In the genomic region with DNA sequence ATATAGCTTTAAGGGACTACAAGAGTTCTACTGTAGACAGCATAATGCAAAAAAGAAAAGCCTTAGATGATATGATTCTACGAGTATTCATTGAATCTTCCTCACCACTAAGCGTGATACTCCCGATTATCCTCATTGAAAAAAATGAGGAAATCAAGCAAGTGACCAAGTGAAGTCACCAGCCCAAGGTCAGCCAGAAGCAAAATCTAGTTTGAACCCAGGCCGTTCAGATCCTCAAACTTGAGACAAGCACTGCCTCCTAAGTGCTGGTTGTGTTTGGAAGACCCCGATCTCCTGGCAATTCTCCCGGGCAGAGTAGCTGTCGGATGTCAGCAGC, we compare ENCODE assay signal across 8 cellular contexts. TPM values are rescaled to one million over a fixed set of nuclear protein-coding genes. Genes with fewer than 3 reads are reported as not detected.
DNase-seq lines count a peak whose midpoint lies in the region; ATAC-seq, FAIRE-seq and TF ChIP-seq lines count a peak whose summit lies in the region.

No MANE protein-coding gene starts in this region.

- no peaks in the 10 kb centered on the region for H3K36me3 ChIP-seq in H7 (replicated peaks; ENCODE audit: control insufficient read depth, insufficient read depth, low read length)
- no peaks in the 10 kb centered on the region for H3K36me3 ChIP-seq in iPS DF 6.9 (ENCODE audit: control insufficient read depth, insufficient read depth, low read length)
- peaks cover 2% of the 10 kb centered on the region in 2 donors for H3K36me3 ChIP-seq in small intestine (ENCODE audit: control insufficient read depth in 2 of 2, insufficient read depth in 2 of 2, low read length in 2 of 2)

- H3K27ac Mint-ChIP-seq in WTC11 = peak overlapping the region; percentile 70

- CTCF ChIA-PET in WTC11 (lab: Charles Lee) = no interaction called here

- H3K4me3 Mint-ChIP-seq in WTC11 = peak overlapping the region; percentile 93

- no peaks in the 10 kb centered on the region for H3K9me3 ChIP-seq in iPS DF 6.9 (ENCODE audit: control insufficient read depth, insufficient read depth, low read length)
- H3K9me3 ChIP-seq in small intestine (ENCODE audit: control insufficient read depth, low read depth) = no peaks in the 10 kb centered on the region

- no peak overlapping the region for H3K27ac ChIP-seq in iPS DF 6.9 (ENCODE audit: low read length)
- peak overlapping the region; percentile 48 to 90 for H3K27ac ChIP-seq in small intestine (ENCODE audit: low read depth in 1 of 2, low read length in 1 of 2)

- DNase-seq in H7 (no peak), WTC11 (ENCODE audit: low spot score) (no peak), iPS DF 6.9 (ENCODE audit: low read depth, low spot score) (no peak), small intestine (no peak), cerebellar nuclear complex (lab: John Stamatoyannopoulos, UW) (no peak), middle frontal gyrus (ENCODE audit: extremely low spot score, low spot score) (no peak), DMS79 treated with DMSO at 0.1 percent for 48 hours (lab: John Stamatoyannopoulos, UW) (no peak), NCI-H2081 treated with DMSO at 0.1 percent for 48 hours (lab: John Stamatoyannopoulos, UW) (no peak)

- H3K9me3 Mint-ChIP-seq in WTC11 = no peaks in the 10 kb centered on the region

- POLR2A ChIA-PET in WTC11 (lab: Charles Lee) = no interaction called here

- H3K4me1 ChIP-seq in iPS DF 6.9 (ENCODE audit: control insufficient read depth, insufficient read depth, low read length) = 0 out of 2 replicates have a peak, but pooled peaks cover under 1% of the 10 kb centered on the region
- H3K4me1 ChIP-seq in small intestine (ENCODE audit: control insufficient read depth in 2 of 2, insufficient read depth in 1 of 2, low read depth in 1 of 2, low read length in 1 of 2) = peaks cover 0 to 4% of the 10 kb centered on the region in 2 donors

- ATAC-seq in WTC11 = no peak

- FAIRE-seq in small intestine (lab: Jason Lieb, UNC) = no peak

- peak overlapping the region; percentile 76 for H3K4me3 ChIP-seq in H7 (ENCODE audit: insufficient read depth, low read depth, low read length)
- H3K4me3 ChIP-seq in iPS DF 6.9 (ENCODE audit: low read length) = peak overlapping the region; percentile 72; the same call in 1 of the 2 replicates
- H3K4me3 ChIP-seq in small intestine (ENCODE audit: low read depth in 1 of 2, low read length in 2 of 2) = peak overlapping the region; percentile 97 to 100

- H3K4me1 Mint-ChIP-seq in WTC11 = peaks cover 31% of the 10 kb centered on the region

- H3K36me3 Mint-ChIP-seq in WTC11 = no peaks in the 10 kb centered on the region; the same call in 1 of the 2 replicates

- WGBS in iPS DF 6.9 (ENCODE audit: insufficient coverage, insufficient read length) = no CpG with 5 or more reads among the region's 7 CpGs
- WGBS in small intestine, 3 donors = 1 to 2% (median 1%) methylated on average over 7 of the region's 7 CpGs

- peaks cover 7% of the 10 kb centered on the region for H3K27me3 ChIP-seq in H7 (ENCODE audit: control insufficient read depth, insufficient read depth, low read length)
- H3K27me3 ChIP-seq in iPS DF 6.9 (ENCODE audit: control insufficient read depth, insufficient read depth, low read length) = peaks cover 2% of the 10 kb centered on the region
- H3K27me3 ChIP-seq in small intestine (ENCODE audit: control insufficient read depth in 2 of 2, insufficient read depth in 2 of 2, low read length in 2 of 2) = no peaks in the 10 kb centered on the region

- H3K27me3 Mint-ChIP-seq in WTC11 (ENCODE audit: low read depth) = peaks cover 6% of the 10 kb centered on the region

- TF ChIP-seq CTCF in WTC11 (IDR thresholded peaks at IDR 0.05) = no peak

TF ChIP-seq in WTC11, 78 proteins besides CTCF, POLR2A, EP300 and RAD21:
- TF ChIP-seq HMGA2 (CRISPR knock-in tag; IDR thresholded peaks at IDR 0.05) (no peak), CBFB (CRISPR knock-in tag; IDR thresholded peaks at IDR 0.05; ENCODE audit: low read depth) (no peak), ZNF416 (CRISPR knock-in tag; IDR thresholded peaks at IDR 0.05) (no peak), ZNF263 (CRISPR knock-in tag; IDR thresholded peaks at IDR 0.05; ENCODE audit: low read depth) (no peak), FOXP1 (CRISPR knock-in tag; IDR thresholded peaks at IDR 0.05; ENCODE audit: borderline replicate concordance) (no peak), RELA (CRISPR knock-in tag; IDR thresholded peaks at IDR 0.05; ENCODE audit: borderline replicate concordance) (no peak), ZNF232 (CRISPR knock-in tag; IDR thresholded peaks at IDR 0.05) (no peak), NFE2L1 (CRISPR knock-in tag; IDR thresholded peaks at IDR 0.05) (no peak), ESRRA (CRISPR knock-in tag; IDR thresholded peaks at IDR 0.05; ENCODE audit: borderline replicate concordance) (no peak), CREM (CRISPR knock-in tag; IDR thresholded peaks at IDR 0.05) (no peak)
- TF ChIP-seq, protein P1, sequence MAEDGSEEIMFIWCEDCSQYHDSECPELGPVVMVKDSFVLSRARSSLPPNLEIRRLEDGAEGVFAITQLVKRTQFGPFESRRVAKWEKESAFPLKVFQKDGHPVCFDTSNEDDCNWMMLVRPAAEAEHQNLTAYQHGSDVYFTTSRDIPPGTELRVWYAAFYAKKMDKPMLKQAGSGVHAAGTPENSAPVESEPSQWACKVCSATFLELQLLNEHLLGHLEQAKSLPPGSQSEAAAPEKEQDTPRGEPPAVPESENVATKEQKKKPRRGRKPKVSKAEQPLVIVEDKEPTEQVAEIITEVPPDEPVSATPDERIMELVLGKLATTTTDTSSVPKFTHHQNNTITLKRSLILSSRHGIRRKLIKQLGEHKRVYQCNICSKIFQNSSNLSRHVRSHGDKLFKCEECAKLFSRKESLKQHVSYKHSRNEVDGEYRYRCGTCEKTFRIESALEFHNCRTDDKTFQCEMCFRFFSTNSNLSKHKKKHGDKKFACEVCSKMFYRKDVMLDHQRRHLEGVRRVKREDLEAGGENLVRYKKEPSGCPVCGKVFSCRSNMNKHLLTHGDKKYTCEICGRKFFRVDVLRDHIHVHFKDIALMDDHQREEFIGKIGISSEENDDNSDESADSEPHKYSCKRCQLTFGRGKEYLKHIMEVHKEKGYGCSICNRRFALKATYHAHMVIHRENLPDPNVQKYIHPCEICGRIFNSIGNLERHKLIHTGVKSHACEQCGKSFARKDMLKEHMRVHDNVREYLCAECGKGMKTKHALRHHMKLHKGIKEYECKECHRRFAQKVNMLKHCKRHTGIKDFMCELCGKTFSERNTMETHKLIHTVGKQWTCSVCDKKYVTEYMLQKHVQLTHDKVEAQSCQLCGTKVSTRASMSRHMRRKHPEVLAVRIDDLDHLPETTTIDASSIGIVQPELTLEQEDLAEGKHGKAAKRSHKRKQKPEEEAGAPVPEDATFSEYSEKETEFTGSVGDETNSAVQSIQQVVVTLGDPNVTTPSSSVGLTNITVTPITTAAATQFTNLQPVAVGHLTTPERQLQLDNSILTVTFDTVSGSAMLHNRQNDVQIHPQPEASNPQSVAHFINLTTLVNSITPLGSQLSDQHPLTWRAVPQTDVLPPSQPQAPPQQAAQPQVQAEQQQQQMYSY (CRISPR knock-in tag; IDR thresholded peaks at IDR 0.05) = no peak
- TF ChIP-seq, protein P2, sequence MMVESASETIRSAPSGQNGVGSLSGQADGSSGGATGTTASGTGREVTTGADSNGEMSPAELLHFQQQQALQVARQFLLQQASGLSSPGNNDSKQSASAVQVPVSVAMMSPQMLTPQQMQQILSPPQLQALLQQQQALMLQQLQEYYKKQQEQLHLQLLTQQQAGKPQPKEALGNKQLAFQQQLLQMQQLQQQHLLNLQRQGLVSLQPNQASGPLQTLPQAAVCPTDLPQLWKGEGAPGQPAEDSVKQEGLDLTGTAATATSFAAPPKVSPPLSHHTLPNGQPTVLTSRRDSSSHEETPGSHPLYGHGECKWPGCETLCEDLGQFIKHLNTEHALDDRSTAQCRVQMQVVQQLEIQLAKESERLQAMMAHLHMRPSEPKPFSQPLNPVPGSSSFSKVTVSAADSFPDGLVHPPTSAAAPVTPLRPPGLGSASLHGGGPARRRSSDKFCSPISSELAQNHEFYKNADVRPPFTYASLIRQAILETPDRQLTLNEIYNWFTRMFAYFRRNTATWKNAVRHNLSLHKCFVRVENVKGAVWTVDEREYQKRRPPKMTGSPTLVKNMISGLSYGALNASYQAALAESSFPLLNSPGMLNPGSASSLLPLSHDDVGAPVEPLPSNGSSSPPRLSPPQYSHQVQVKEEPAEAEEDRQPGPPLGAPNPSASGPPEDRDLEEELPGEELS (CRISPR knock-in tag; IDR thresholded peaks at IDR 0.05) = no peak
- TF ChIP-seq, protein P3, sequence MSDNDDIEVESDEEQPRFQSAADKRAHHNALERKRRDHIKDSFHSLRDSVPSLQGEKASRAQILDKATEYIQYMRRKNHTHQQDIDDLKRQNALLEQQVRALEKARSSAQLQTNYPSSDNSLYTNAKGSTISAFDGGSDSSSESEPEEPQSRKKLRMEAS (CRISPR knock-in tag; IDR thresholded peaks at IDR 0.05) = no peak
- TF ChIP-seq, protein P4, sequence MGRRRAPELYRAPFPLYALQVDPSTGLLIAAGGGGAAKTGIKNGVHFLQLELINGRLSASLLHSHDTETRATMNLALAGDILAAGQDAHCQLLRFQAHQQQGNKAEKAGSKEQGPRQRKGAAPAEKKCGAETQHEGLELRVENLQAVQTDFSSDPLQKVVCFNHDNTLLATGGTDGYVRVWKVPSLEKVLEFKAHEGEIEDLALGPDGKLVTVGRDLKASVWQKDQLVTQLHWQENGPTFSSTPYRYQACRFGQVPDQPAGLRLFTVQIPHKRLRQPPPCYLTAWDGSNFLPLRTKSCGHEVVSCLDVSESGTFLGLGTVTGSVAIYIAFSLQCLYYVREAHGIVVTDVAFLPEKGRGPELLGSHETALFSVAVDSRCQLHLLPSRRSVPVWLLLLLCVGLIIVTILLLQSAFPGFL (CRISPR knock-in tag; IDR thresholded peaks at IDR 0.05; ENCODE audit: borderline replicate concordance) = no peak
TF ChIP-seq in WTC11: peak in this region for 0.

RNA-seq across cellular contexts. Expression of a gene that starts 0.8 kb away (rescaled TPM):
- total RNA-seq in H7 (2014; rRNA removed; shearing (Covaris generic)) = 16.3 and 22.7 TPM in 2 replicates
- total RNA-seq in WTC11 (2021) = 21.4 to 22.3 TPM (median 21.7 TPM) in 3 replicates
- 10 to 100 TPM in 1 of 3 donors, 1 to 10 TPM in 2; 7.0 to 10.7 (median 7.4) TPM for polyA plus RNA-seq in small intestine

RNA-seq across cellular contexts. Expression of a gene that starts 3.9 kb away (rescaled TPM):
- 24.6 and 25.9 TPM in 2 replicates for total RNA-seq in H7 (2014; rRNA removed; shearing (Covaris generic))
- total RNA-seq in WTC11 (2021) = 17.6 to 22.4 TPM (median 18.3 TPM) in 3 replicates
- 10 to 100 TPM; 15.5 to 23.7 (median 18.6) TPM for polyA plus RNA-seq in small intestine

RNA-seq across cellular contexts. Expression of a gene that starts 53.0 kb away (rescaled TPM):
- 14.9 and 31.0 TPM in 2 replicates for total RNA-seq in H7 (2014; rRNA removed; shearing (Covaris generic))
- 17.6 to 18.6 TPM (median 18.3 TPM) in 3 replicates for total RNA-seq in WTC11 (2021)
- polyA plus RNA-seq in small intestine = 10 to 100 TPM in 1 of 3 donors, 1 to 10 TPM in 2; 5.4 to 10.8 (median 5.4) TPM
